In the genomic region with DNA sequence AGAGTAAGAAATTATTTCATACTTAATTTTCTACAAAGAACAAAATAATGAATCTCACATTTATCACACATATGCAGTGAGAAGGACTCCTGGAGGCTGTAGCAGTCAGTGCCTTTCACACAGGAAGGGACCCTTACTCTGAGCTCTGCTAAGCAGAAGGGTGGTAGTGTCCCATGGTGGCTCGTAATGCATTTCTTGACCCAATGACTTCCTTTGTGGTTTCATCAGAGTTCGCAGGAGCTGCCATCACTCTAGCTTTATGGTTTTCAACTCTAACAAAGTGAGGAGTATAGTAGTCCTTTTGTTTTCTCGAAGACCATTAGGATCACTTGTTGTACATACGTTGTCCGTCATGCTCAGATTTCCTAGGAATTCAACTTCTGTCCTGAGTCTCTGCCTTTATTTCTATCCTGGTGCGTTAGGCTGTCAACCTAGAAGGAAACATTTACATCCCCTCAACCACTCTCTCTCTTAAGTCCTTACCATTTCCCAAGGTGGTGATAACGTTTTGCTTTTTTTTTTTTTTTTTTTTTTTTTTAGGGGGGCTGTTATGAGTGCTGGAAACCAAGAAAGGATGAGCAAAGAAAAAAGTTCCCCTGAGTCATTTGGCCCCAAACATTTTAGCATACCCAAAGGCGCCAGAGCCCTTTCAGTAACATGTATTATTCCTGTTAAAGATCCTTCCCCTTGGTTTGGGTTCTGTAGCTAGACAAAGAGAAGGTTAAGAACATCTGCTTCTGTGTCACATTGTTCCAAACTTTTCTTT, we compare ENCODE assay signal across 24 cellular contexts. TPM values are rescaled to one million over a fixed set of nuclear protein-coding genes. Genes with fewer than 3 reads are reported as not detected.
DNase-seq lines count a peak whose midpoint lies in the region; ATAC-seq and TF ChIP-seq lines count a peak whose summit lies in the region.
"Had no signal": no experiment of that assay in that cellular context is flagged by ENCODE, and none has a peak within 500 bp of the region (broad histone marks: within the 10 kb centered on the region; RNA-seq: fewer than 3 reads in every experiment).

No MANE protein-coding gene starts in this region.

- H3K4me3 Mint-ChIP-seq in T-cell: no peak overlapping the region
- H3K4me3 Mint-ChIP-seq in activated CD4-positive, alpha-beta T cell treated with anti-CD3 and anti-CD28 coated beads for 36 hours: no peak overlapping the region
- H3K4me3 Mint-ChIP-seq: activated naive CD4-positive, alpha-beta T cell treated with anti-CD3 and anti-CD28 coated beads, Interleukin-2, amount 10 ng/mL, durations not matched to agents 7 days and 5 days; CD4-positive, alpha-beta memory T cell; neural progenitor cell had no signal

- peaks cover 0 to 2% (median under 1%) of the 10 kb centered on the region in 3 donors for H3K9me3 Mint-ChIP-seq in T-cell
- no peaks in the 10 kb centered on the region for H3K9me3 Mint-ChIP-seq in activated CD4-positive, alpha-beta T cell treated with anti-CD3 and anti-CD28 coated beads for 36 hours (ENCODE audit: low read depth)
- H3K9me3 Mint-ChIP-seq: activated naive CD4-positive, alpha-beta T cell treated with anti-CD3 and anti-CD28 coated beads, Interleukin-2, amount 10 ng/mL, durations not matched to agents 7 days and 5 days; CD4-positive, alpha-beta memory T cell; neural progenitor cell had no signal

- H3K4me1 ChIP-seq in BLaER1 treated with 17β-estradiol and CSF1 and Interleukin-3, amounts not matched to agents 10 nM and 100 nM: peaks cover 0 to 40% (median 19%) of the 10 kb centered on the region in 10 experiments; a peak in 13 of 20 replicates
- peaks cover 9% of the 10 kb centered on the region; the same call in 1 of the 2 replicates for H3K4me1 ChIP-seq in DND-41 (ENCODE audit: insufficient read depth, low read length)
- H3K4me1 ChIP-seq in BE2C: no peaks in the 10 kb centered on the region
- H3K4me1 ChIP-seq: neural progenitor cell, thyroid gland had no signal

- H3K36me3 Mint-ChIP-seq in T-cell: no peaks in the 10 kb centered on the region
- no peaks in the 10 kb centered on the region for H3K36me3 Mint-ChIP-seq in activated CD4-positive, alpha-beta T cell treated with anti-CD3 and anti-CD28 coated beads for 36 hours (ENCODE audit: low read depth)
- H3K36me3 Mint-ChIP-seq: activated naive CD4-positive, alpha-beta T cell treated with anti-CD3 and anti-CD28 coated beads, Interleukin-2, amount 10 ng/mL, durations not matched to agents 7 days and 5 days; CD4-positive, alpha-beta memory T cell; neural progenitor cell had no signal

- H3K4me1 Mint-ChIP-seq in T-cell: peaks cover 8 to 18% (median 10%) of the 10 kb centered on the region in 3 donors
- H3K4me1 Mint-ChIP-seq in activated CD4-positive, alpha-beta T cell treated with anti-CD3 and anti-CD28 coated beads for 36 hours: peaks cover 4% of the 10 kb centered on the region
- H3K4me1 Mint-ChIP-seq: neural progenitor cell had no signal

- CTCF ChIA-PET in T-cell (lab: Charles Lee): interaction anchor here in 1 of 2 donors (0.7 kb wide), 1 partner anchor 476 kb away, joined by 4 read pairs; no protein-coding TSS in a partner anchor
- CTCF ChIA-PET in activated CD4-positive, alpha-beta T cell treated with anti-CD3 and anti-CD28 coated beads for 36 hours (lab: Charles Lee): interaction anchor here (0.6 to 1.0 kb wide), 3 partner anchors 21 to 239 kb away, joined by 3 read pairs; a partner anchor contains a TSS

- peak overlapping the region in 6 of 11 experiments; percentile 13 to 54 (median 24); a peak in 11 of 22 replicates for H3K4me2 ChIP-seq in BLaER1 treated with 17β-estradiol and CSF1 and Interleukin-3, amounts not matched to agents 10 nM and 100 nM
- no peak overlapping the region for H3K4me2 ChIP-seq in DND-41 (ENCODE audit: insufficient read depth, low read length)
- H3K4me2 ChIP-seq: neural progenitor cell had no signal

- no peak overlapping the region for H3K9ac ChIP-seq in BLaER1 treated with 17β-estradiol and CSF1 and Interleukin-3, amounts not matched to agents 10 nM and 100 nM
- H3K9ac ChIP-seq in DND-41 (ENCODE audit: low read depth, low read length): no peak overlapping the region
- H3K9ac ChIP-seq: neural progenitor cell had no signal

- H4K20me1 ChIP-seq in BLaER1 treated with 17β-estradiol and CSF1 and Interleukin-3, amounts not matched to agents 10 nM and 100 nM: no peaks in the 10 kb centered on the region
- H4K20me1 ChIP-seq in DND-41 (ENCODE audit: insufficient read depth, low read length): no peaks in the 10 kb centered on the region

- H3K36me3 ChIP-seq in BLaER1 treated with 17β-estradiol and CSF1 and Interleukin-3, amounts not matched to agents 10 nM and 100 nM: no peaks in the 10 kb centered on the region
- H3K36me3 ChIP-seq in DND-41 (ENCODE audit: insufficient read depth, low read length) (no peaks in the 10 kb centered on the region), BE2C (no peaks in the 10 kb centered on the region)
- H3K36me3 ChIP-seq: neural progenitor cell, thyroid gland had no signal

- H3K27ac Mint-ChIP-seq in T-cell: peak overlapping the region; percentile 48 to 71
- no peak overlapping the region for H3K27ac Mint-ChIP-seq in activated CD4-positive, alpha-beta T cell treated with anti-CD3 and anti-CD28 coated beads for 36 hours
- H3K27ac Mint-ChIP-seq: activated naive CD4-positive, alpha-beta T cell treated with anti-CD3 and anti-CD28 coated beads, Interleukin-2, amount 10 ng/mL, durations not matched to agents 7 days and 5 days; CD4-positive, alpha-beta memory T cell; neural progenitor cell had no signal

- no peak overlapping the region for H3K4me3 ChIP-seq in BLaER1 treated with 17β-estradiol and CSF1 and Interleukin-3, amounts not matched to agents 10 nM and 100 nM
- no peak overlapping the region for H3K4me3 ChIP-seq in DND-41 (ENCODE audit: low read depth in 1 of 2, low read length in 2 of 2)
- no peak overlapping the region for H3K4me3 ChIP-seq in BE2C (ENCODE audit: low read depth, low read length)
- no peak overlapping the region for H3K4me3 ChIP-seq in foreskin fibroblast (ENCODE audit: low read depth in 1 of 2, low read length in 2 of 2)
- H3K4me3 ChIP-seq: neural progenitor cell, thyroid gland had no signal

- ATAC-seq in DND-41 (ENCODE audit: insufficient read depth, low read depth) (peak; percentile 61; the same call in 2 of the 3 replicates), T-cell (replicated peaks in 1 of 4) (peak in 2 of 4 experiments; percentile 36 to 42), GM18861 (IDR thresholded peaks at IDR 0.05; ENCODE audit: unreplicated experiment) (no peak)
- no peak for ATAC-seq in activated CD4-positive, alpha-beta T cell treated with anti-CD3 and anti-CD28 coated beads for 36 hours
- ATAC-seq: PC-3 had no signal

- no peak overlapping the region for H2AFZ ChIP-seq in DND-41 (ENCODE audit: low read depth, low read length)
- H2AFZ ChIP-seq: neural progenitor cell had no signal

- TF ChIP-seq CTCF in DND-41 (IDR thresholded peaks at IDR 0.05; ENCODE audit: borderline replicate concordance, extremely low read depth, low read length, poor library complexity, severe bottlenecking) (no peak), BE2C (IDR thresholded peaks at IDR 0.05; ENCODE audit: low read depth, low read length) (no peak), foreskin fibroblast (IDR thresholded peaks at IDR 0.05; ENCODE audit: low read depth, low read length) (no peak)

- intact Hi-C loops in activated CD4-positive, alpha-beta T cell treated with anti-CD3 and anti-CD28 coated beads for 36 hours (cut with DNase I, micrococcal nuclease): no loop called here

- H3K27me3 ChIP-seq in BLaER1 treated with 17β-estradiol and CSF1 and Interleukin-3, amounts not matched to agents 10 nM and 100 nM: no peaks in the 10 kb centered on the region
- no peaks in the 10 kb centered on the region for H3K27me3 ChIP-seq in DND-41 (ENCODE audit: insufficient read depth, low read length, poor library complexity)
- no peaks in the 10 kb centered on the region for H3K27me3 ChIP-seq in BE2C
- H3K27me3 ChIP-seq: neural progenitor cell, thyroid gland had no signal

- POLR2A ChIA-PET in T-cell (lab: Charles Lee): no interaction called here
- POLR2A ChIA-PET in activated CD4-positive, alpha-beta T cell treated with anti-CD3 and anti-CD28 coated beads for 36 hours (lab: Charles Lee): no interaction called here

- DNase-seq in DND-41 (peak; percentile 19), T-cell (peak in 12 of 34 experiments; percentile 3 to 32 (median 17)), islet precursor cell (peak; percentile 63), BE2C (no peak), foreskin fibroblast (no peak)
- DNase-seq in activated CD4-positive, alpha-beta T cell treated with anti-CD3 and anti-CD28 coated beads for 36 hours: no peak
- DNase-seq: activated CD4-positive, alpha-beta T cell treated with anti-CD3 and anti-CD28 coated beads for 4 hours; activated naive CD4-positive, alpha-beta T cell treated with anti-CD3 and anti-CD28 coated beads, Interleukin-2, amount 10 ng/mL, durations not matched to agents 7 days and 5 days; CD4-positive, alpha-beta memory T cell; cerebellar nuclear complex; DMS53; hippocampal formation; NCI-H1930; NCI-H226; NCI-H748 treated with DMSO at 0.1 percent for 48 hours; PC-3; Right ventricle myocardium superior; stimulated activated naive CD4-positive, alpha-beta T cell; thyroid gland had no signal

- peaks cover 16 to 41% (median 30%) of the 10 kb centered on the region in 11 experiments for H3K9me3 ChIP-seq in BLaER1 treated with 17β-estradiol and CSF1 and Interleukin-3, amounts not matched to agents 10 nM and 100 nM (replicated peaks in 1 of 11)
- no peaks in the 10 kb centered on the region for H3K9me3 ChIP-seq in DND-41 (ENCODE audit: insufficient read depth, low read length, severe bottlenecking)
- H3K9me3 ChIP-seq in BE2C: no peaks in the 10 kb centered on the region
- H3K9me3 ChIP-seq: thyroid gland had no signal

- no peaks in the 10 kb centered on the region for H3K79me2 ChIP-seq in DND-41 (ENCODE audit: insufficient read depth, low read length)

- H3K27ac ChIP-seq in BLaER1 treated with 17β-estradiol and CSF1 and Interleukin-3, amounts not matched to agents 10 nM and 100 nM: no peak overlapping the region
- H3K27ac ChIP-seq in DND-41 (ENCODE audit: low read length): no peak overlapping the region
- H3K27ac ChIP-seq: neural progenitor cell, thyroid gland had no signal

- H3K27me3 Mint-ChIP-seq in T-cell: peaks cover 0 to 8% of the 10 kb centered on the region in 2 donors
- H3K27me3 Mint-ChIP-seq in activated CD4-positive, alpha-beta T cell treated with anti-CD3 and anti-CD28 coated beads for 36 hours: peaks cover 8% of the 10 kb centered on the region

RNA-seq across cellular contexts. Expression of a gene that starts 37.2 kb away (rescaled TPM):
- total RNA-seq in T-cell: 100 to 1,000 TPM in 2 of 5 donors, 10 to 100 TPM in 3; 46.7 to 129 (median 53.7) TPM
- 11.4 TPM for polyA plus RNA-seq in BE2C (2012; ENCODE audit: insufficient read depth, insufficient read length, low read depth)
- 1 to 10 TPM; 2.3 to 2.9 TPM for total RNA-seq in activated CD4-positive, alpha-beta T cell treated with anti-CD3 and anti-CD28 coated beads for 36 hours

RNA-seq across cellular contexts. Expression of a gene that starts 57.8 kb away (rescaled TPM):
- total RNA-seq in T-cell: 10 to 100 TPM in 4 of 5 donors, 1 to 10 TPM in 1; 9.7 to 29.9 (median 24.4) TPM
- polyA plus RNA-seq in BE2C (2012; ENCODE audit: insufficient read depth, insufficient read length, low read depth): 0.14 TPM
- under 1 TPM; 0.05 to 0.28 TPM for total RNA-seq in activated CD4-positive, alpha-beta T cell treated with anti-CD3 and anti-CD28 coated beads for 36 hours
- total RNA-seq: epithelial cell of proximal tubule, HT1080, PC-3 had no signal

Comparison
In these comparisons a context has a peak if more than half of its experiments do, and no peak if none do; other contexts are left out.
1. DNase-seq: peak in DND-41 (single experiment) and islet precursor cell (single experiment); none in BE2C (single experiment), foreskin fibroblast (0 of 2) and activated CD4-positive, alpha-beta T cell treated with anti-CD3 and anti-CD28 coated beads for 36 hours (single experiment).
2. RNA of a gene that starts 37.2 kb away (total RNA-seq): 46.7 to 129 TPM in T-cell; 2.3 to 2.9 TPM in activated CD4-positive, alpha-beta T cell treated with anti-CD3 and anti-CD28 coated beads for 36 hours; every median in the first group is over 10 times any median in the second.
3. RNA of a gene that starts 57.8 kb away (total RNA-seq): 9.7 to 29.9 TPM in T-cell; 0.05 to 0.28 TPM in activated CD4-positive, alpha-beta T cell treated with anti-CD3 and anti-CD28 coated beads for 36 hours; every median in the first group is over 4 times any median in the second.